Comparison of ENCODE assay signal across 8 cellular contexts in the genomic region with DNA sequence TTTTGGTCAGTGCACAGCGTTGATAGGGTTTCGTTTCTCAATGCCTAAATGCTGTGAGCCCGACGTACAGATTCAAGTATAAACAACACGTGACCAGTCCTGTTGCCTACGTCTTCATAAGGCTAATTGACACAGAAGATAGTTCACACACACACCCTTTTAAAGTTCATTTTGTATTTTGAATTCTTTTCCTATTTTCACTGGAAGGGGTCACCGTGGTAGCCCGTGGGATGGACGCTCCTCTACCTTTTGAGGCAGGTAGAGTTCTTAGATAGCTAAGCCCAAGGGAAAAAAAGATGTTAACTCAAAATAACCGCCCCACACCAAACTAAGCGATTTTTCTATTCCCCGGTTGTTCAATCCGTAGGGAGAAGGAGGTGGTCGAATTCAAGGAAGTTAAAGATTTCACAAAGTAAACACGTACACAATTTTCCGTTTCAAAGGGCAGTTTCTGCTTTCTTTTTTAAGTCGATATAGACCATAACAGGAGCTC. TPM values are rescaled to one million over a fixed set of nuclear protein-coding genes. Genes with fewer than 3 reads are reported as not detected.
DNase-seq lines count a peak whose midpoint lies in the region; ATAC-seq and TF ChIP-seq lines count a peak whose summit lies in the region.

No MANE protein-coding gene starts in this region.

- no peaks in the 10 kb centered on the region for H3K27me3 ChIP-seq in CD4-positive, alpha-beta T cell (ENCODE audit: control insufficient read depth, insufficient read depth, low read length)
- H3K27me3 ChIP-seq in fibroblast of lung (ENCODE audit: control insufficient read depth, insufficient read depth, low read length) (no peaks in the 10 kb centered on the region), osteoblast (ENCODE audit: insufficient read depth, low read length) (no peaks in the 10 kb centered on the region)

- H3K79me2 ChIP-seq in fibroblast of lung (ENCODE audit: control insufficient read depth, insufficient read depth, low read length) (peaks cover 55% of the 10 kb centered on the region), osteoblast (ENCODE audit: insufficient read depth, low read length) (peaks cover 54% of the 10 kb centered on the region)

- DNase-seq in CD4-positive, alpha-beta T cell, result peak in 9 of 10 experiments; percentile 5 to 35 (median 18)
- DNase-seq in NCI-H226 (peak; percentile 59), fibroblast of lung (ENCODE audit: low read depth in 2 of 2) (peak; percentile 62 to 87), osteoblast (ENCODE audit: insufficient read length, low spot score, missing footprints) (peak; percentile 66)
- DNase-seq in activated CD8-positive, alpha-beta T cell treated with anti-CD3 and anti-CD28 coated beads for 36 hours, result peak; percentile 58

- no peaks in the 10 kb centered on the region for H3K9me3 Mint-ChIP-seq in CD4-positive, alpha-beta T cell
- no peaks in the 10 kb centered on the region for H3K9me3 Mint-ChIP-seq in activated CD8-positive, alpha-beta T cell treated with anti-CD3 and anti-CD28 coated beads for 36 hours

- H3K36me3 ChIP-seq in fibroblast of lung (ENCODE audit: control insufficient read depth, insufficient read depth, low read length) (no peaks in the 10 kb centered on the region), osteoblast (ENCODE audit: insufficient read depth, low read length) (no peaks in the 10 kb centered on the region)

- H4K20me1 ChIP-seq in fibroblast of lung (ENCODE audit: control insufficient read depth, extremely low read depth, insufficient read depth, low read length), result no peaks in the 10 kb centered on the region
- peaks cover 20% of the 10 kb centered on the region for H4K20me1 ChIP-seq in osteoblast (ENCODE audit: insufficient read depth, low read length)

- peak overlapping the region; percentile 100 for H3K27ac Mint-ChIP-seq in CD4-positive, alpha-beta T cell
- H3K27ac Mint-ChIP-seq in activated CD8-positive, alpha-beta T cell treated with anti-CD3 and anti-CD28 coated beads for 36 hours, result peak overlapping the region; percentile 96

- peak overlapping the region; percentile 96 for H3K4me3 Mint-ChIP-seq in CD4-positive, alpha-beta T cell
- H3K4me3 Mint-ChIP-seq in activated CD8-positive, alpha-beta T cell treated with anti-CD3 and anti-CD28 coated beads for 36 hours, result peak overlapping the region; percentile 94

- H3K4me2 ChIP-seq in fibroblast of lung (ENCODE audit: extremely low read depth, insufficient read depth, low read length) (peak overlapping the region; percentile 87), osteoblast (ENCODE audit: insufficient read depth, low read length) (peak overlapping the region; percentile 91)

- H3K27ac ChIP-seq in CD4-positive, alpha-beta T cell (ENCODE audit: low read depth, low read length), result peak overlapping the region; percentile 96
- peak overlapping the region; percentile 91 for H3K27ac ChIP-seq in fibroblast of lung (ENCODE audit: insufficient read depth, low read length)
- peak overlapping the region; percentile 87 for H3K27ac ChIP-seq in osteoblast (ENCODE audit: low read depth, low read length)

- no peaks in the 10 kb centered on the region for H3K27me3 Mint-ChIP-seq in CD4-positive, alpha-beta T cell
- H3K27me3 Mint-ChIP-seq in activated CD8-positive, alpha-beta T cell treated with anti-CD3 and anti-CD28 coated beads for 36 hours, result no peaks in the 10 kb centered on the region

- intact Hi-C loops in CD4-positive, alpha-beta T cell (cut with DNase I, micrococcal nuclease), result loop anchor here (2.0 to 5.0 kb wide), 7 partner anchors 14 to 398 kb away; a partner anchor contains a TSS
- intact Hi-C loops in activated CD8-positive, alpha-beta T cell treated with anti-CD3 and anti-CD28 coated beads for 36 hours (cut with micrococcal nuclease), result loop anchor here (5.0 kb wide), 1 partner anchor 393 kb away; a partner anchor contains a TSS

- TF ChIP-seq CTCF in CD4-positive, alpha-beta T cell (IDR thresholded peaks at IDR 0.05), result no peak
- TF ChIP-seq CTCF in activated CD8-positive, alpha-beta T cell treated with anti-CD3 and anti-CD28 coated beads for 36 hours (IDR thresholded peaks at IDR 0.05), result no peak
- no peak for TF ChIP-seq CTCF in fibroblast of lung (conservative IDR thresholded peaks at IDR 0.05 in 1 of 2, IDR thresholded peaks at IDR 0.05 in 1 of 2; ENCODE audit: low read depth in 1 of 2, low read length in 2 of 2)
- no peak for TF ChIP-seq CTCF in osteoblast (IDR thresholded peaks at IDR 0.05; ENCODE audit: extremely low read depth, low read depth, low read length)

- H3K4me1 ChIP-seq in fibroblast of lung (ENCODE audit: control insufficient read depth, extremely low read depth, insufficient read depth, low read length) (peaks cover 7% of the 10 kb centered on the region), osteoblast (ENCODE audit: insufficient read depth, low read length) (peaks cover 25% of the 10 kb centered on the region)

- peaks cover 33% of the 10 kb centered on the region for H3K36me3 Mint-ChIP-seq in CD4-positive, alpha-beta T cell (ENCODE audit: low read depth)
- peaks cover 11% of the 10 kb centered on the region for H3K36me3 Mint-ChIP-seq in activated CD8-positive, alpha-beta T cell treated with anti-CD3 and anti-CD28 coated beads for 36 hours (ENCODE audit: low read depth)

- H3K4me3 ChIP-seq in fibroblast of lung (replicated peaks in 1 of 4; ENCODE audit: control extremely low read depth in 1 of 4, insufficient read depth in 1 of 4, low read depth in 3 of 4, low read length in 4 of 4) (peak overlapping the region; percentile 84 to 92 (median 88)), osteoblast (ENCODE audit: insufficient read depth, low read length) (peak overlapping the region; percentile 78)

- peak; percentile 52 for ATAC-seq in CD4-positive, alpha-beta T cell (ENCODE audit: poor library complexity)
- ATAC-seq in GM18858 (IDR thresholded peaks at IDR 0.05; ENCODE audit: unreplicated experiment) (peak; percentile 28), HG03066 (IDR thresholded peaks at IDR 0.05; ENCODE audit: low read depth, unreplicated experiment) (peak; percentile 38), HG03039 (IDR thresholded peaks at IDR 0.05; ENCODE audit: unreplicated experiment) (no peak)
- ATAC-seq in activated CD8-positive, alpha-beta T cell treated with anti-CD3 and anti-CD28 coated beads for 36 hours, result peak; percentile 13

- H2AFZ ChIP-seq in fibroblast of lung (ENCODE audit: low read length), result no peak overlapping the region
- H2AFZ ChIP-seq in osteoblast (ENCODE audit: low read length), result peak overlapping the region; percentile 68

- CTCF ChIA-PET in CD4-positive, alpha-beta T cell (lab: Charles Lee), result interaction anchor here (1.0 to 3.5 kb wide), 5 partner anchors 11 to 218 kb away, joined by 3 to 11 read pairs (median 8); a partner anchor contains a TSS
- CTCF ChIA-PET in activated CD8-positive, alpha-beta T cell treated with anti-CD3 and anti-CD28 coated beads for 36 hours (lab: Charles Lee), result interaction anchor here (0.8 to 7.1 kb wide), 6 partner anchors 11 to 217 kb away, joined by 3 to 57 read pairs (median 7); a partner anchor contains a TSS

- H3K9ac ChIP-seq in fibroblast of lung (ENCODE audit: insufficient read depth, low read length), result peak overlapping the region; percentile 95

- no peaks in the 10 kb centered on the region for H3K9me3 ChIP-seq in CD4-positive, alpha-beta T cell (ENCODE audit: control insufficient read depth, low read length)
- H3K9me3 ChIP-seq in fibroblast of lung (ENCODE audit: control insufficient read depth, insufficient read depth, low read depth, low read length) (no peaks in the 10 kb centered on the region), osteoblast (ENCODE audit: low read depth, low read length) (no peaks in the 10 kb centered on the region)

- POLR2A ChIA-PET in CD4-positive, alpha-beta T cell (lab: Charles Lee), result interaction anchor here (0.7 to 6.3 kb wide), 22 partner anchors 11 to 403 kb away, joined by 3 to 113 read pairs (median 6); a partner anchor contains a TSS
- POLR2A ChIA-PET in activated CD8-positive, alpha-beta T cell treated with anti-CD3 and anti-CD28 coated beads for 36 hours (lab: Charles Lee), result interaction anchor here (0.6 to 5.0 kb wide), 12 partner anchors 11 to 400 kb away, joined by 3 to 25 read pairs (median 4); a partner anchor contains a TSS

- peaks cover 69% of the 10 kb centered on the region for H3K4me1 Mint-ChIP-seq in CD4-positive, alpha-beta T cell (ENCODE audit: low read depth)
- H3K4me1 Mint-ChIP-seq in activated CD8-positive, alpha-beta T cell treated with anti-CD3 and anti-CD28 coated beads for 36 hours (ENCODE audit: low read depth), result peaks cover 53% of the 10 kb centered on the region

RNA-seq across cellular contexts. Expression of a gene that starts 1.0 kb away (rescaled TPM):
- total RNA-seq in CD4-positive, alpha-beta T cell, result 10 to 100 TPM; 92.3 to 93.9 TPM
- total RNA-seq in activated CD8-positive, alpha-beta T cell treated with anti-CD3 and anti-CD28 coated beads for 36 hours, result 10 to 100 TPM; 22.4 to 23.0 TPM
- total RNA-seq in fibroblast of lung (29.2 and 35.7 TPM in 2 replicates), osteoblast (39.5 and 47.0 TPM in 2 replicates)
- 22.3 and 26.7 TPM in 2 replicates for polyA plus RNA-seq in fibroblast of lung
- 15.4 and 16.0 TPM in 2 replicates for polyA plus RNA-seq in fibroblast of lung (2012)
- polyA minus RNA-seq in fibroblast of lung (ENCODE audit: low replicate concordance), result 3.7 and 7.6 TPM in 2 replicates

Comparison
In these comparisons a context has a peak if more than half of its experiments do, and no peak if none do; other contexts are left out.
1. DNase-seq: peak in every context shown above with its lines; median percentile 74 in fibroblast of lung; 66 in osteoblast; 59 in NCI-H226; 58 in activated CD8-positive, alpha-beta T cell treated with anti-CD3 and anti-CD28 coated beads for 36 hours; 18 in CD4-positive, alpha-beta T cell.